ENCODE assay signal across 7 cellular contexts in genomic region chr10:110251392-110251791, GRCh38. TPM values are rescaled to one million over a fixed set of nuclear protein-coding genes. Genes with fewer than 3 reads are reported as not detected.
A peak's percentile ranks its signal among the peaks of the same experiment; 100 is the strongest.
DNase-seq lines count a peak whose midpoint lies in the region; ATAC-seq and TF ChIP-seq lines count a peak whose summit lies in the region.
"Not testable (repeated sequence)": the region's sequence is repeated elsewhere in the genome, so short reads cannot be mapped to it uniquely, and the experiment has no call there.

No MANE protein-coding gene starts in this region.

- H3K4me2 ChIP-seq in OCI-LY3 (ENCODE audit: low read length), result peak overlapping the region; percentile 14; the same call in 1 of the 2 replicates

- H2AFZ ChIP-seq in OCI-LY3 (ENCODE audit: low read depth, low read length), result not testable (repeated sequence)

- POLR2A ChIA-PET in activated naive CD8-positive, alpha-beta T cell treated with anti-CD3 and anti-CD28 coated beads, Interleukin-2, amount 10 ng/mL, durations not matched to agents 7 days and 5 days (lab: Charles Lee), result not testable (repeated sequence)

- H3K36me3 ChIP-seq in OCI-LY3 (replicated peaks; ENCODE audit: low read depth, low read length), result not testable (repeated sequence)

- H3K4me3 ChIP-seq in OCI-LY3 (ENCODE audit: low read length), result not testable (repeated sequence)

- not testable (repeated sequence) for TF ChIP-seq CTCF in OCI-LY3 (IDR thresholded peaks at IDR 0.05; ENCODE audit: low read depth, low read length)

- H3K9me3 Mint-ChIP-seq in activated naive CD8-positive, alpha-beta T cell treated with anti-CD3 and anti-CD28 coated beads, Interleukin-2, amount 10 ng/mL, durations not matched to agents 7 days and 5 days, result not testable (repeated sequence)

- H3K27ac Mint-ChIP-seq in activated naive CD8-positive, alpha-beta T cell treated with anti-CD3 and anti-CD28 coated beads, Interleukin-2, amount 10 ng/mL, durations not matched to agents 7 days and 5 days, result peak overlapping the region; percentile 5

- peaks cover 26% of the 10 kb centered on the region for H3K4me1 ChIP-seq in OCI-LY3 (ENCODE audit: low read length)

- peaks cover 65% of the 10 kb centered on the region for H3K27me3 ChIP-seq in OCI-LY3 (ENCODE audit: low read depth, low read length)

- H3K79me2 ChIP-seq in OCI-LY3 (ENCODE audit: low read length), result not testable (repeated sequence)

- peaks cover 54% of the 10 kb centered on the region for H4K20me1 ChIP-seq in OCI-LY3 (ENCODE audit: insufficient read depth, low read length)

- ATAC-seq in GM18520 (IDR thresholded peaks at IDR 0.05; ENCODE audit: unreplicated experiment) (peak; percentile 85), GM19397 (IDR thresholded peaks at IDR 0.05; ENCODE audit: unreplicated experiment) (peak; percentile 77), GM21717 (IDR thresholded peaks at IDR 0.05; ENCODE audit: unreplicated experiment) (peak; percentile 88), HG02938 (IDR thresholded peaks at IDR 0.05; ENCODE audit: unreplicated experiment) (peak; percentile 89), HG03196 (IDR thresholded peaks at IDR 0.05; ENCODE audit: unreplicated experiment) (peak; percentile 86)
- not testable (repeated sequence) for ATAC-seq in activated naive CD8-positive, alpha-beta T cell treated with anti-CD3 and anti-CD28 coated beads, Interleukin-2, amount 10 ng/mL, durations not matched to agents 7 days and 5 days (ENCODE audit: low read depth)

- not testable (repeated sequence) for DNase-seq in activated naive CD8-positive, alpha-beta T cell treated with anti-CD3 and anti-CD28 coated beads, Interleukin-2, amount 10 ng/mL, durations not matched to agents 7 days and 5 days

- not testable (repeated sequence) for H3K27ac ChIP-seq in OCI-LY3 (ENCODE audit: low read length)

- peaks cover 25% of the 10 kb centered on the region for H3K36me3 Mint-ChIP-seq in activated naive CD8-positive, alpha-beta T cell treated with anti-CD3 and anti-CD28 coated beads, Interleukin-2, amount 10 ng/mL, durations not matched to agents 7 days and 5 days

- not testable (repeated sequence) for H3K4me3 Mint-ChIP-seq in activated naive CD8-positive, alpha-beta T cell treated with anti-CD3 and anti-CD28 coated beads, Interleukin-2, amount 10 ng/mL, durations not matched to agents 7 days and 5 days

- H3K27me3 Mint-ChIP-seq in activated naive CD8-positive, alpha-beta T cell treated with anti-CD3 and anti-CD28 coated beads, Interleukin-2, amount 10 ng/mL, durations not matched to agents 7 days and 5 days, result not testable (repeated sequence)

- H3K9ac ChIP-seq in OCI-LY3 (ENCODE audit: low read length), result not testable (repeated sequence)

- H3K4me1 Mint-ChIP-seq in activated naive CD8-positive, alpha-beta T cell treated with anti-CD3 and anti-CD28 coated beads, Interleukin-2, amount 10 ng/mL, durations not matched to agents 7 days and 5 days, result peaks cover 24% of the 10 kb centered on the region

- H3K9me3 ChIP-seq in OCI-LY3 (ENCODE audit: insufficient read depth, low read length), result not testable (repeated sequence)

RNA-seq across cellular contexts. Expression of gene MXI1, which starts 44.0 kb away (rescaled TPM):
- total RNA-seq in activated naive CD8-positive, alpha-beta T cell treated with anti-CD3 and anti-CD28 coated beads, Interleukin-2, amount 10 ng/mL, durations not matched to agents 7 days and 5 days, result 10 to 100 TPM; 29.8 to 33.2 TPM

RNA-seq across cellular contexts. Expression of gene SMNDC1, which starts 53.3 kb away (rescaled TPM):
- total RNA-seq in activated naive CD8-positive, alpha-beta T cell treated with anti-CD3 and anti-CD28 coated beads, Interleukin-2, amount 10 ng/mL, durations not matched to agents 7 days and 5 days, result 10 to 100 TPM; 36.4 to 39.2 TPM
